Comparison of ENCODE assay signal across 10 cellular contexts in the genomic region with DNA sequence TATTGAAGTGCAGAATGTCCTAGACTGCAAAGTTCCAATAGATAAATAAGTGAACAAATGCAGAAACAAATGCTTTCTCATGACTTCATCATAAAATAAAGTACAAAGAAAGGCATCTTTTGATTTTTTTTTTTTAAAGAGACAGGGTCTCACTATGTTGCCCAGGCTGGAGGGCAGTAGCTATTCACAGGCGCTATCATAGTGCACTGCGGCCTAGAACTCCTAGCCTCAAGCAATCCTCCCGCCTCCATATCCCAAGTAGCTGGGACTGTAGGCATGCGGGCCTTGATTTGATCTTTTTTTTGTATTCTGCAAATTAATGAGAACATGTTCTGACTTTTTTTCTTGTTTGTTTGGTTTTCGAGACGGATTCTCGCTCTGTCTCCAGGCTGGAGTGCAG. TPM values are rescaled to one million over a fixed set of nuclear protein-coding genes. Genes with fewer than 3 reads are reported as not detected.
DNase-seq lines count a peak whose midpoint lies in the region; ATAC-seq and TF ChIP-seq lines count a peak whose summit lies in the region.
"Had no signal": no experiment of that assay in that cellular context is flagged by ENCODE, and none has a peak within 500 bp of the region (broad histone marks: within the 10 kb centered on the region; RNA-seq: fewer than 3 reads in every experiment).

No MANE protein-coding gene starts in this region.

- H3K27ac ChIP-seq in heart right ventricle = peak overlapping the region in 2 of 10 donors; percentile 12 to 21
- no peak overlapping the region for H3K27ac ChIP-seq in right atrium auricular region
- H3K27ac ChIP-seq in upper lobe of right lung = no peak overlapping the region
- H3K27ac ChIP-seq in gastroesophageal sphincter = no peak overlapping the region

- peak overlapping the region; percentile 48 for H3K4me3 Mint-ChIP-seq in WTC11
- peak overlapping the region; percentile 38 to 75 (median 60) for H3K4me3 Mint-ChIP-seq in immature natural killer cell

- peaks cover 0 to 13% (median 0%) of the 10 kb centered on the region in 9 donors for H3K36me3 ChIP-seq in heart right ventricle
- no peaks in the 10 kb centered on the region for H3K36me3 ChIP-seq in right atrium auricular region
- peaks cover 7% of the 10 kb centered on the region for H3K36me3 ChIP-seq in upper lobe of right lung
- H3K36me3 ChIP-seq in gastroesophageal sphincter = no peaks in the 10 kb centered on the region

- CTCF ChIA-PET in WTC11 (lab: Charles Lee) = no interaction called here

- H3K9me3 ChIP-seq in heart right ventricle (no peaks in the 10 kb centered on the region), right atrium auricular region (no peaks in the 10 kb centered on the region), upper lobe of right lung (no peaks in the 10 kb centered on the region), gastroesophageal sphincter (no peaks in the 10 kb centered on the region)

- H3K27me3 Mint-ChIP-seq in WTC11 (ENCODE audit: low read depth) = no peaks in the 10 kb centered on the region; the same call in 1 of the 2 replicates
- peaks cover 2 to 8% (median 3%) of the 10 kb centered on the region in 3 donors for H3K27me3 Mint-ChIP-seq in immature natural killer cell (ENCODE audit: low read depth in 3 of 3)

- H3K27me3 ChIP-seq in heart right ventricle (no peaks in the 10 kb centered on the region), right atrium auricular region (no peaks in the 10 kb centered on the region), upper lobe of right lung (no peaks in the 10 kb centered on the region), gastroesophageal sphincter (no peaks in the 10 kb centered on the region)

- no peaks in the 10 kb centered on the region for H3K9me3 Mint-ChIP-seq in WTC11
- H3K9me3 Mint-ChIP-seq in immature natural killer cell = no peaks in the 10 kb centered on the region

- TF ChIP-seq CTCF in heart right ventricle (IDR thresholded peaks at IDR 0.05) (no peak), right atrium auricular region (IDR thresholded peaks at IDR 0.05) (no peak), WTC11 (IDR thresholded peaks at IDR 0.05) (no peak), upper lobe of right lung (IDR thresholded peaks at IDR 0.05) (no peak), gastroesophageal sphincter (IDR thresholded peaks at IDR 0.05) (no peak)

- TF ChIP-seq POLR2A in gastroesophageal sphincter (IDR thresholded peaks at IDR 0.05) = no peak

- H3K4me1 ChIP-seq in heart right ventricle (peaks cover 7 to 75% (median 51%) of the 10 kb centered on the region in 9 donors), right atrium auricular region (peaks cover 0 to 55% of the 10 kb centered on the region in 2 donors), upper lobe of right lung (peaks cover 51% of the 10 kb centered on the region), gastroesophageal sphincter (peaks cover 0 to 75% (median 26%) of the 10 kb centered on the region in 3 donors)

- H3K36me3 Mint-ChIP-seq in WTC11 (no peaks in the 10 kb centered on the region; the same call in 1 of the 2 replicates), immature natural killer cell (no peaks in the 10 kb centered on the region)

- peak overlapping the region in 6 of 10 donors; percentile 88 to 99 (median 97) for H3K4me3 ChIP-seq in heart right ventricle
- no peak overlapping the region for H3K4me3 ChIP-seq in right atrium auricular region
- peak overlapping the region; percentile 99 for H3K4me3 ChIP-seq in upper lobe of right lung
- H3K4me3 ChIP-seq in gastroesophageal sphincter = peak overlapping the region in 1 of 2 donors; percentile 11

- TF ChIP-seq EP300 in gastroesophageal sphincter (IDR thresholded peaks at IDR 0.05) = no peak

- H3K27ac Mint-ChIP-seq in WTC11 (no peak overlapping the region), immature natural killer cell (peak overlapping the region in 1 of 6 donors; percentile 77)

- POLR2A ChIA-PET in WTC11 (lab: Charles Lee) = no interaction called here

- intact Hi-C loops in heart right ventricle (cut with DNase I) = loop anchor here in 3 of 10 donors (5.0 to 10.0 kb wide), 2 partner anchors 33 to 210 kb away; a partner anchor contains a TSS
- intact Hi-C loops in upper lobe of right lung (cut with DNase I) = no loop called here

- 85 to 87% methylated on average over 7 of the region's 7 CpGs for WGBS in heart right ventricle, 2 donors
- WGBS in gastroesophageal sphincter (ENCODE audit: low coverage in 1 of 2), 2 donors = 71 to 81% methylated on average over 4 to 7 of the region's 7 CpGs

- H3K4me1 Mint-ChIP-seq in WTC11 (peaks cover 21% of the 10 kb centered on the region), immature natural killer cell (peaks cover 58 to 73% of the 10 kb centered on the region in 2 donors)

- no peak for DNase-seq in heart right ventricle
- no peak for DNase-seq in right atrium auricular region (ENCODE audit: low spot score)
- DNase-seq in WTC11 (ENCODE audit: low spot score) = no peak
- DNase-seq in immature natural killer cell = no peak
- no peak for DNase-seq in upper lobe of right lung
- no peak for DNase-seq in activated CD8-positive, alpha-beta memory T cell treated with anti-CD3 and anti-CD28 coated beads, Interleukin-2, amount 50 U/mL, for 4 hours
- no peak for DNase-seq in COR-L47 (lab: John Stamatoyannopoulos, UW)
- DNase-seq: NCI-H1092 treated with DMSO at 0.1 percent for 48 hours had no signal

- no peak for ATAC-seq in heart right ventricle
- ATAC-seq in WTC11 = no peak
- no peak for ATAC-seq in upper lobe of right lung
- no peak for ATAC-seq in gastroesophageal sphincter

TF ChIP-seq in WTC11, 78 proteins besides CTCF, POLR2A, EP300 and RAD21:
- TF ChIP-seq ZNF396 (CRISPR knock-in tag; IDR thresholded peaks at IDR 0.05; ENCODE audit: borderline replicate concordance) (no peak), ZNF121 (CRISPR knock-in tag; IDR thresholded peaks at IDR 0.05) (peak; percentile 88), ZNF317 (CRISPR knock-in tag; IDR thresholded peaks at IDR 0.05; ENCODE audit: borderline replicate concordance, low read depth) (no peak)
TF ChIP-seq in WTC11: peak in this region for 1.

RNA-seq across cellular contexts. Expression of a gene that starts 2.4 kb away (rescaled TPM):
- total RNA-seq in heart right ventricle (100 to 1,000 TPM in 4 of 10 donors, 10 to 100 TPM in 6; 84.8 to 122 (median 98.3) TPM), right atrium auricular region (100 to 1,000 TPM; 103 to 111 TPM), WTC11 (2021) (134 to 154 TPM (median 141 TPM) in 3 replicates), upper lobe of right lung (120 TPM), gastroesophageal sphincter (100 to 1,000 TPM in 3 of 4 donors, 10 to 100 TPM in 1; 84.9 to 141 (median 128) TPM)
- polyA plus RNA-seq in heart right ventricle (10 to 100 TPM; 48.8 to 88.1 TPM), immature natural killer cell (100 to 1,000 TPM in 2 of 3 donors, 10 to 100 TPM in 1; 99.9 to 164 (median 157) TPM)

RNA-seq across cellular contexts. Expression of a gene that starts 8.9 kb away (rescaled TPM):
- total RNA-seq in heart right ventricle (10 to 100 TPM; 14.0 to 23.4 (median 20.5) TPM), right atrium auricular region (10 to 100 TPM; 19.3 to 26.1 TPM), WTC11 (2021) (6.2 to 11.1 TPM (median 10.9 TPM) in 3 replicates), upper lobe of right lung (18.2 TPM), gastroesophageal sphincter (10 to 100 TPM; 23.5 to 30.8 (median 27.7) TPM)
- polyA plus RNA-seq in heart right ventricle (10 to 100 TPM; 22.2 to 23.0 TPM), immature natural killer cell (1 to 10 TPM; 5.9 to 8.1 (median 7.4) TPM)

RNA-seq across cellular contexts. Expression of a gene that starts 32.8 kb away (rescaled TPM):
- total RNA-seq in heart right ventricle = 100 to 1,000 TPM in 9 of 10 donors, 10 to 100 TPM in 1; 81.9 to 125 (median 114) TPM
- 100 to 1,000 TPM in 1 of 2 donors, 10 to 100 TPM in 1; 74.9 to 259 TPM for polyA plus RNA-seq in heart right ventricle
- total RNA-seq in right atrium auricular region = 100 to 1,000 TPM; 102 to 105 TPM
- 70.4 to 83.1 TPM (median 71.5 TPM) in 3 replicates for total RNA-seq in WTC11 (2021)
- polyA plus RNA-seq in immature natural killer cell = under 1 TPM in 1 of 3 donors, not detected in 2; 0.17 TPM
- 79.6 TPM for total RNA-seq in upper lobe of right lung
- 100 to 1,000 TPM in 2 of 4 donors, 10 to 100 TPM in 2; 45.8 to 144 (median 101) TPM for total RNA-seq in gastroesophageal sphincter

RNA-seq across cellular contexts. Expression of a gene that starts 43.6 kb away (rescaled TPM):
- total RNA-seq in heart right ventricle (10 to 100 TPM; 10.2 to 16.2 (median 11.5) TPM), right atrium auricular region (10 to 100 TPM; 15.6 to 16.5 TPM), WTC11 (2021) (19.1 to 21.6 TPM (median 19.7 TPM) in 3 replicates), upper lobe of right lung (26.3 TPM), gastroesophageal sphincter (10 to 100 TPM; 36.9 to 57.1 (median 51.8) TPM)
- polyA plus RNA-seq in heart right ventricle (1 to 10 TPM; 3.9 to 9.3 TPM), immature natural killer cell (10 to 100 TPM in 2 of 3 donors, 1 to 10 TPM in 1; 9.6 to 16.8 (median 10.8) TPM)

RNA-seq across cellular contexts. Expression of a gene that starts 47.4 kb away (rescaled TPM):
- total RNA-seq in heart right ventricle = 1 to 10 TPM in 1 of 10 donors, under 1 TPM in 6, not detected in 3; 0.28 to 1.8 (median 0.49) TPM
- polyA plus RNA-seq in heart right ventricle = under 1 TPM in 1 of 2 donors, not detected in 1; 0.16 TPM
- under 1 TPM in 1 of 2 donors, not detected in 1; 0.89 TPM for total RNA-seq in right atrium auricular region
- 0.70 to 0.78 TPM (median 0.71 TPM) in 3 replicates for total RNA-seq in WTC11 (2021)
- under 1 TPM; 0.37 to 0.50 (median 0.50) TPM for polyA plus RNA-seq in immature natural killer cell
- 1.9 TPM for total RNA-seq in upper lobe of right lung
- 1 to 10 TPM in 3 of 4 donors, under 1 TPM in 1; 0.81 to 5.6 (median 3.3) TPM for total RNA-seq in gastroesophageal sphincter
- total RNA-seq: epithelial cell of proximal tubule had no signal

Comparison
In these comparisons a context has a peak if more than half of its experiments do, and no peak if none do; other contexts are left out.
1. H3K4me3 ChIP-seq: peak in heart right ventricle (6 of 10) and upper lobe of right lung (single experiment); none in right atrium auricular region (0 of 2).